1 cellular context compared by ENCODE assay signal in the genomic region with DNA sequence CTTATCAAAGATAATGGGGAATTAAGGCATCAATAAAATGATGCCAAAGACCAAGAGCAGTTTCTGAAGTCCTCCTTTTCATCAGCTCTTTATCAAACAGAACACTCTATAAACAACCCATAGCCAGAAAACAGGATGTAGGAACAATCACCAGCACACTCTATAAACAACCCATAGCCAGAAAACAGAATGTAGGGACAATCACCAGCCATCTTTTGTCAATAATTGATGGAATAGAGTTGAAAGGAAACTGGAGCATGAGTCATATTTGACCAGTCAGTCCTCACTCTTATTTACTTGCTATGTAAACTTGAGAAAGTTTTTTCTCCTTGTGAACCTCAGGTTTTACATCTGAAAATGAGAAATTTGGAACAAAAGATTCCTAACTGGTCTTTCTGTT.
TF ChIP-seq lines count a peak whose summit lies in the region.

No MANE protein-coding gene starts in this region.

TF ChIP-seq in HepG2, 621 proteins besides CTCF, POLR2A, EP300 and RAD21 (continued from another document):
- TF ChIP-seq, protein P1, sequence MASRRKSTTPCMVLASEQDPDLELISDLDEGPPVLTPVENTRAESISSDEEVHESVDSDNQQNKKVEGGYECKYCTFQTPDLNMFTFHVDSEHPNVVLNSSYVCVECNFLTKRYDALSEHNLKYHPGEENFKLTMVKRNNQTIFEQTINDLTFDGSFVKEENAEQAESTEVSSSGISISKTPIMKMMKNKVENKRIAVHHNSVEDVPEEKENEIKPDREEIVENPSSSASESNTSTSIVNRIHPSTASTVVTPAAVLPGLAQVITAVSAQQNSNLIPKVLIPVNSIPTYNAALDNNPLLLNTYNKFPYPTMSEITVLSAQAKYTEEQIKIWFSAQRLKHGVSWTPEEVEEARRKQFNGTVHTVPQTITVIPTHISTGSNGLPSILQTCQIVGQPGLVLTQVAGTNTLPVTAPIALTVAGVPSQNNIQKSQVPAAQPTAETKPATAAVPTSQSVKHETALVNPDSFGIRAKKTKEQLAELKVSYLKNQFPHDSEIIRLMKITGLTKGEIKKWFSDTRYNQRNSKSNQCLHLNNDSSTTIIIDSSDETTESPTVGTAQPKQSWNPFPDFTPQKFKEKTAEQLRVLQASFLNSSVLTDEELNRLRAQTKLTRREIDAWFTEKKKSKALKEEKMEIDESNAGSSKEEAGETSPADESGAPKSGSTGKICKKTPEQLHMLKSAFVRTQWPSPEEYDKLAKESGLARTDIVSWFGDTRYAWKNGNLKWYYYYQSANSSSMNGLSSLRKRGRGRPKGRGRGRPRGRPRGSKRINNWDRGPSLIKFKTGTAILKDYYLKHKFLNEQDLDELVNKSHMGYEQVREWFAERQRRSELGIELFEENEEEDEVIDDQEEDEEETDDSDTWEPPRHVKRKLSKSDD (CRISPR knock-in tag; IDR thresholded peaks at IDR 0.05; ENCODE audit: low read depth), result no peak
- TF ChIP-seq ZC3H13 (CRISPR knock-in tag; IDR thresholded peaks at IDR 0.05) (no peak), ZNF207 (IDR thresholded peaks at IDR 0.05; ENCODE audit: borderline replicate concordance) (no peak), ZNF3 (CRISPR knock-in tag; IDR thresholded peaks at IDR 0.05) (no peak), ZNF335 (CRISPR knock-in tag; IDR thresholded peaks at IDR 0.05) (no peak), SUZ12 (IDR thresholded peaks at IDR 0.05; ENCODE audit: low read depth, low read length) (no peak), GATAD2A (CRISPR knock-in tag; IDR thresholded peaks at IDR 0.05) (peak; percentile 49), FOXM1 (CRISPR knock-in tag; IDR thresholded peaks at IDR 0.05) (no peak), ZNF672 (CRISPR knock-in tag; IDR thresholded peaks at IDR 0.05) (no peak), MEIS2 (CRISPR knock-in tag; IDR thresholded peaks at IDR 0.05) (no peak), ZNF136 (CRISPR knock-in tag; IDR thresholded peaks at IDR 0.05; ENCODE audit: low read depth) (no peak), TBX3 (IDR thresholded peaks at IDR 0.05; ENCODE audit: borderline replicate concordance) (no peak), ZNF788 (CRISPR knock-in tag; IDR thresholded peaks at IDR 0.05; ENCODE audit: borderline replicate concordance) (no peak), ZBTB1 (CRISPR knock-in tag; IDR thresholded peaks at IDR 0.05; ENCODE audit: borderline replicate concordance) (no peak)
- TF ChIP-seq, protein P2, sequence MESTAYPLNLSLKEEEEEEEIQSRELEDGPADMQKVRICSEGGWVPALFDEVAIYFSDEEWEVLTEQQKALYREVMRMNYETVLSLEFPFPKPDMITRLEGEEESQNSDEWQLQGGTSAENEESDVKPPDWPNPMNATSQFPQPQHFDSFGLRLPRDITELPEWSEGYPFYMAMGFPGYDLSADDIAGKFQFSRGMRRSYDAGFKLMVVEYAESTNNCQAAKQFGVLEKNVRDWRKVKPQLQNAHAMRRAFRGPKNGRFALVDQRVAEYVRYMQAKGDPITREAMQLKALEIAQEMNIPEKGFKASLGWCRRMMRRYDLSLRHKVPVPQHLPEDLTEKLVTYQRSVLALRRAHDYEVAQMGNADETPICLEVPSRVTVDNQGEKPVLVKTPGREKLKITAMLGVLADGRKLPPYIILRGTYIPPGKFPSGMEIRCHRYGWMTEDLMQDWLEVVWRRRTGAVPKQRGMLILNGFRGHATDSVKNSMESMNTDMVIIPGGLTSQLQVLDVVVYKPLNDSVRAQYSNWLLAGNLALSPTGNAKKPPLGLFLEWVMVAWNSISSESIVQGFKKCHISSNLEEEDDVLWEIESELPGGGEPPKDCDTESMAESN (CRISPR knock-in tag; conservative IDR thresholded peaks at IDR 0.05), result no peak
